ENCODE assay signal across 9 cellular contexts in the genomic region with DNA sequence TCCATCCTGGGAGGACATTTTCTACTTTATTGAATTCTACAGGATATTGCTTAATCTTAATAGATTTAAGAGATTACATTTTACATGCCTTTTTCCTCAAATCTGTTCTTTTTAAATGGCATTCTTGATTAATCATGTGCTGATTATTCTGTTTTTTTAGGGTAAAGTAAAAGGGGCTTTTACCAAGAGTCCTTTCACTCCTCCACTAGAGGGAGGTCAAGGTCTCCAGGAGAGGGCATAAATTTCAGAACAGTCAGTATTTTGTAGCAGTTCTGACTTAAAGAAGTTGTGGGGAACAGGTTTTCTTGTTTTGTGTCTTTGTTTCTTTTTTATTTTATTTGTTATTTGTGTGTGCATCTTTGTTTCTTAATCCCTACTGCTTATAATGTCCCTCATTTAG. TPM values are rescaled to one million over a fixed set of nuclear protein-coding genes. Genes with fewer than 3 reads are reported as not detected.
DNase-seq lines count a peak whose midpoint lies in the region; ATAC-seq and TF ChIP-seq lines count a peak whose summit lies in the region.
"Had no signal": no experiment of that assay in that cellular context is flagged by ENCODE, and none has a peak within 500 bp of the region (broad histone marks: within the 10 kb centered on the region; RNA-seq: fewer than 3 reads in every experiment).

No MANE protein-coding gene starts in this region.

- H3K27ac Mint-ChIP-seq in Calu3 (ENCODE audit: unreplicated experiment) = no peak overlapping the region
- H3K27ac Mint-ChIP-seq in activated naive CD4-positive, alpha-beta T cell treated with anti-CD3 and anti-CD28 coated beads, Interleukin-2, amount 10 ng/mL, durations not matched to agents 7 days and 5 days = no peak overlapping the region

- H3K4me3 ChIP-seq in WERI-Rb-1 (ENCODE audit: low read depth, low read length) = no peak overlapping the region
- H3K4me3 ChIP-seq in hepatocyte = no peak overlapping the region

- H3K79me2 ChIP-seq in hepatocyte = no peaks in the 10 kb centered on the region

- no peaks in the 10 kb centered on the region for H3K27me3 Mint-ChIP-seq in Calu3 (ENCODE audit: unreplicated experiment)
- no peaks in the 10 kb centered on the region for H3K27me3 Mint-ChIP-seq in activated naive CD4-positive, alpha-beta T cell treated with anti-CD3 and anti-CD28 coated beads, Interleukin-2, amount 10 ng/mL, durations not matched to agents 7 days and 5 days
- H3K27me3 Mint-ChIP-seq: naive B cell had no signal

- H3K4me1 ChIP-seq in hepatocyte (ENCODE audit: insufficient read depth) = peaks cover 7% of the 10 kb centered on the region

- H3K27me3 ChIP-seq in WERI-Rb-1 (ENCODE audit: insufficient read depth, low read depth, severe bottlenecking) = no peaks in the 10 kb centered on the region
- H3K27me3 ChIP-seq in hepatocyte = no peaks in the 10 kb centered on the region

- H3K9me3 ChIP-seq in WERI-Rb-1 (ENCODE audit: severe bottlenecking) (no peaks in the 10 kb centered on the region), hepatocyte (ENCODE audit: low read depth) (no peaks in the 10 kb centered on the region)

- H3K27ac ChIP-seq in WERI-Rb-1 = no peak overlapping the region
- no peak overlapping the region for H3K27ac ChIP-seq in hepatocyte

- no peaks in the 10 kb centered on the region for H3K9me2 ChIP-seq in hepatocyte (replicated peaks; ENCODE audit: insufficient read depth)

- BruUV-seq in Calu3 (replicated peaks; lab: Mats Ljungman, UMichigan) = no TSS peak

- ATAC-seq in HG03342 (IDR thresholded peaks at IDR 0.05; ENCODE audit: unreplicated experiment) = peak; percentile 47
- no peak for ATAC-seq in stimulated activated naive CD8-positive, alpha-beta T cell treated with anti-CD3 and anti-CD28 coated beads, Interleukin-15, Interleukin-2, amounts not matched to agents 100 U/mL and 50 U/mL, for 24 hours

- H2AFZ ChIP-seq in hepatocyte = no peak overlapping the region

- no peaks in the 10 kb centered on the region for H3K4me1 Mint-ChIP-seq in Calu3 (ENCODE audit: low read depth, unreplicated experiment)
- H3K4me1 Mint-ChIP-seq in activated naive CD4-positive, alpha-beta T cell treated with anti-CD3 and anti-CD28 coated beads, Interleukin-2, amount 10 ng/mL, durations not matched to agents 7 days and 5 days = no peaks in the 10 kb centered on the region

- no peaks in the 10 kb centered on the region for H4K20me1 ChIP-seq in hepatocyte (ENCODE audit: insufficient read depth, poor library complexity, severe bottlenecking)

- peaks cover 90% of the 10 kb centered on the region for H3K36me3 ChIP-seq in WERI-Rb-1
- H3K36me3 ChIP-seq in hepatocyte (replicated peaks; ENCODE audit: insufficient read depth, low read depth) = peaks cover 11% of the 10 kb centered on the region

- H3K4me3 Mint-ChIP-seq in Calu3 (ENCODE audit: low read depth, unreplicated experiment) = no peak overlapping the region
- no peak overlapping the region for H3K4me3 Mint-ChIP-seq in activated naive CD4-positive, alpha-beta T cell treated with anti-CD3 and anti-CD28 coated beads, Interleukin-2, amount 10 ng/mL, durations not matched to agents 7 days and 5 days
- H3K4me3 Mint-ChIP-seq: naive B cell had no signal

- DNase-seq in Calu3 (peak; percentile 23), WERI-Rb-1 (peak; percentile 23), hepatocyte (ENCODE audit: low spot score) (peak; percentile 66), DMS79 treated with DMSO at 0.1 percent for 48 hours (lab: John Stamatoyannopoulos, UW) (no peak), C1 segment of cervical spinal cord (lab: John Stamatoyannopoulos, UW) (no peak)
- no peak for DNase-seq in activated naive CD4-positive, alpha-beta T cell treated with anti-CD3 and anti-CD28 coated beads, Interleukin-2, amount 10 ng/mL, durations not matched to agents 7 days and 5 days
- DNase-seq in stimulated activated naive CD8-positive, alpha-beta T cell treated with anti-CD3 and anti-CD28 coated beads, Interleukin-15, Interleukin-2, amounts not matched to agents 100 U/mL and 50 U/mL, for 24 hours = no peak
- DNase-seq: naive B cell had no signal

- H3K4me2 ChIP-seq in hepatocyte = no peak overlapping the region

- H3K9me3 Mint-ChIP-seq in Calu3 (ENCODE audit: low read depth, unreplicated experiment) = no peaks in the 10 kb centered on the region
- H3K9me3 Mint-ChIP-seq in activated naive CD4-positive, alpha-beta T cell treated with anti-CD3 and anti-CD28 coated beads, Interleukin-2, amount 10 ng/mL, durations not matched to agents 7 days and 5 days = no peaks in the 10 kb centered on the region
- H3K9me3 Mint-ChIP-seq: naive B cell had no signal

- CTCF ChIA-PET in Calu3 (lab: Charles Lee) = interaction anchor here (1.2 kb wide), 1 partner anchor 14 kb away, joined by 3 read pairs; no protein-coding TSS in a partner anchor
- CTCF ChIA-PET in activated naive CD4-positive, alpha-beta T cell treated with anti-CD3 and anti-CD28 coated beads, Interleukin-2, amount 10 ng/mL, durations not matched to agents 7 days and 5 days (lab: Charles Lee) = no interaction called here

- intact Hi-C loops in Calu3 (cut with micrococcal nuclease; ENCODE audit: unreplicated experiment) = loop anchor here (1.0 to 5.0 kb wide), 4 partner anchors 56 to 167 kb away; no protein-coding TSS in a partner anchor

- peak; percentile 61 for TF ChIP-seq CTCF in Calu3 (IDR thresholded peaks at IDR 0.05; ENCODE audit: unreplicated experiment)
- TF ChIP-seq CTCF in WERI-Rb-1 (IDR thresholded peaks at IDR 0.05; ENCODE audit: low read depth, low read length) = peak; percentile 56
- peak; percentile 75 for TF ChIP-seq CTCF in hepatocyte (IDR thresholded peaks at IDR 0.05; ENCODE audit: poor library complexity)

- H3K36me3 Mint-ChIP-seq in Calu3 (ENCODE audit: insufficient read depth, unreplicated experiment) = peaks cover 67% of the 10 kb centered on the region
- peaks cover 69% of the 10 kb centered on the region for H3K36me3 Mint-ChIP-seq in activated naive CD4-positive, alpha-beta T cell treated with anti-CD3 and anti-CD28 coated beads, Interleukin-2, amount 10 ng/mL, durations not matched to agents 7 days and 5 days

RNA-seq across cellular contexts. Expression of a gene that starts 25.4 kb away (rescaled TPM):
- total RNA-seq in Calu3 (2022) (53.8 and 57.7 TPM in 2 replicates), hepatocyte (38.7 and 45.3 TPM in 2 replicates)
- 20.1 and 21.0 TPM in 2 replicates for polyA plus RNA-seq in hepatocyte

Comparison
In these comparisons a context has a peak if more than half of its experiments do, and no peak if none do; other contexts are left out.
1. DNase-seq: peak in Calu3 (single experiment), WERI-Rb-1 (single experiment) and hepatocyte (single experiment); none in DMS79 treated with DMSO at 0.1 percent for 48 hours (single experiment), C1 segment of cervical spinal cord (0 of 14), activated naive CD4-positive, alpha-beta T cell treated with anti-CD3 and anti-CD28 coated beads, Interleukin-2, amount 10 ng/mL, durations not matched to agents 7 days and 5 days (single experiment) and stimulated activated naive CD8-positive, alpha-beta T cell treated with anti-CD3 and anti-CD28 coated beads, Interleukin-15, Interleukin-2, amounts not matched to agents 100 U/mL and 50 U/mL, for 24 hours (single experiment).
2. Peak in every context shown above with its lines, with median percentiles within 50 percentile points of each other: CTCF ChIP-seq.